1 cellular context compared by ENCODE assay signal in the genomic region with DNA sequence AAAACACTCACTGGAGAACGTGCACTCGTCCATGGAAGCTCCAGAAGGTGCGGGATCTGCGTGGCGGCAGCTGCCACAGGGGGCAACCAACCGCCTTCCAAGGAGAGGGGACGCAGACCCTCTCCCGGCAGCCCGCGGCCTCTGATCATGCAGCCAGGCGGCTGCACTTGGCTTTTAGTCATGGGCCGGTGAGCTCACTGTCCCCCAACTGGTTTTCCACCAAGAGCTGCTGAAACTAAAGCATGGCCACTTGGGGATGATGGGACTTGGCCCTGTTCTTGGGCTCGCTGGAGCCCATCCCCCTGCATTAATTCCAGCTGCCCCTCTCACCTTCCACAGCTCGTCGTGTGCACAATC.
TF ChIP-seq lines count a peak whose summit lies in the region.

No MANE protein-coding gene starts in this region.

TF ChIP-seq in GM23338, 12 proteins besides CTCF, POLR2A, EP300 and RAD21 (continued from another document):
- TF ChIP-seq, protein P1, sequence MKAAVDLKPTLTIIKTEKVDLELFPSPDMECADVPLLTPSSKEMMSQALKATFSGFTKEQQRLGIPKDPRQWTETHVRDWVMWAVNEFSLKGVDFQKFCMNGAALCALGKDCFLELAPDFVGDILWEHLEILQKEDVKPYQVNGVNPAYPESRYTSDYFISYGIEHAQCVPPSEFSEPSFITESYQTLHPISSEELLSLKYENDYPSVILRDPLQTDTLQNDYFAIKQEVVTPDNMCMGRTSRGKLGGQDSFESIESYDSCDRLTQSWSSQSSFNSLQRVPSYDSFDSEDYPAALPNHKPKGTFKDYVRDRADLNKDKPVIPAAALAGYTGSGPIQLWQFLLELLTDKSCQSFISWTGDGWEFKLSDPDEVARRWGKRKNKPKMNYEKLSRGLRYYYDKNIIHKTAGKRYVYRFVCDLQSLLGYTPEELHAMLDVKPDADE (IDR thresholded peaks at IDR 0.05) = no peak
- TF ChIP-seq STAT1 (IDR thresholded peaks at IDR 0.05; ENCODE audit: unreplicated experiment) = no peak
- no peak for TF ChIP-seq EZH2 (IDR thresholded peaks at IDR 0.05; ENCODE audit: low read depth, unreplicated experiment)
- no peak for TF ChIP-seq NANOG (IDR thresholded peaks at IDR 0.05; ENCODE audit: borderline replicate concordance)
- no peak for TF ChIP-seq CREB1 (CRISPR knock-in tag; IDR thresholded peaks at IDR 0.05; ENCODE audit: low read depth)
- no peak for TF ChIP-seq JUNB (IDR thresholded peaks at IDR 0.05; ENCODE audit: unreplicated experiment)
